ENCODE assay signal across 1 cellular context in genomic region chr12:49188916-49189367, GRCh38.
TF ChIP-seq lines count a peak whose summit lies in the region.

TSS of gene TUBA1A (minus strand) at chr12:49189080. CDS start at chr12:49188979, 101 bp downstream.

TF ChIP-seq in HEK293, 187 proteins besides CTCF, POLR2A, EP300 and RAD21 (continued from another document):
- TF ChIP-seq, protein P1, sequence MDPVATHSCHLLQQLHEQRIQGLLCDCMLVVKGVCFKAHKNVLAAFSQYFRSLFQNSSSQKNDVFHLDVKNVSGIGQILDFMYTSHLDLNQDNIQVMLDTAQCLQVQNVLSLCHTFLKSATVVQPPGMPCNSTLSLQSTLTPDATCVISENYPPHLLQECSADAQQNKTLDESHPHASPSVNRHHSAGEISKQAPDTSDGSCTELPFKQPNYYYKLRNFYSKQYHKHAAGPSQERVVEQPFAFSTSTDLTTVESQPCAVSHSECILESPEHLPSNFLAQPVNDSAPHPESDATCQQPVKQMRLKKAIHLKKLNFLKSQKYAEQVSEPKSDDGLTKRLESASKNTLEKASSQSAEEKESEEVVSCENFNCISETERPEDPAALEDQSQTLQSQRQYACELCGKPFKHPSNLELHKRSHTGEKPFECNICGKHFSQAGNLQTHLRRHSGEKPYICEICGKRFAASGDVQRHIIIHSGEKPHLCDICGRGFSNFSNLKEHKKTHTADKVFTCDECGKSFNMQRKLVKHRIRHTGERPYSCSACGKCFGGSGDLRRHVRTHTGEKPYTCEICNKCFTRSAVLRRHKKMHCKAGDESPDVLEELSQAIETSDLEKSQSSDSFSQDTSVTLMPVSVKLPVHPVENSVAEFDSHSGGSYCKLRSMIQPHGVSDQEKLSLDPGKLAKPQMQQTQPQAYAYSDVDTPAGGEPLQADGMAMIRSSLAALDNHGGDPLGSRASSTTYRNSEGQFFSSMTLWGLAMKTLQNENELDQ (tag by site-specific recombination; IDR thresholded peaks at IDR 0.05; ENCODE audit: low read depth), result no peak
- no peak for TF ChIP-seq ZNF112 (tag by site-specific recombination; IDR thresholded peaks at IDR 0.05)
- TF ChIP-seq ZNF266 (tag by site-specific recombination; IDR thresholded peaks at IDR 0.05; ENCODE audit: low read depth), result no peak
- TF ChIP-seq, protein P2, sequence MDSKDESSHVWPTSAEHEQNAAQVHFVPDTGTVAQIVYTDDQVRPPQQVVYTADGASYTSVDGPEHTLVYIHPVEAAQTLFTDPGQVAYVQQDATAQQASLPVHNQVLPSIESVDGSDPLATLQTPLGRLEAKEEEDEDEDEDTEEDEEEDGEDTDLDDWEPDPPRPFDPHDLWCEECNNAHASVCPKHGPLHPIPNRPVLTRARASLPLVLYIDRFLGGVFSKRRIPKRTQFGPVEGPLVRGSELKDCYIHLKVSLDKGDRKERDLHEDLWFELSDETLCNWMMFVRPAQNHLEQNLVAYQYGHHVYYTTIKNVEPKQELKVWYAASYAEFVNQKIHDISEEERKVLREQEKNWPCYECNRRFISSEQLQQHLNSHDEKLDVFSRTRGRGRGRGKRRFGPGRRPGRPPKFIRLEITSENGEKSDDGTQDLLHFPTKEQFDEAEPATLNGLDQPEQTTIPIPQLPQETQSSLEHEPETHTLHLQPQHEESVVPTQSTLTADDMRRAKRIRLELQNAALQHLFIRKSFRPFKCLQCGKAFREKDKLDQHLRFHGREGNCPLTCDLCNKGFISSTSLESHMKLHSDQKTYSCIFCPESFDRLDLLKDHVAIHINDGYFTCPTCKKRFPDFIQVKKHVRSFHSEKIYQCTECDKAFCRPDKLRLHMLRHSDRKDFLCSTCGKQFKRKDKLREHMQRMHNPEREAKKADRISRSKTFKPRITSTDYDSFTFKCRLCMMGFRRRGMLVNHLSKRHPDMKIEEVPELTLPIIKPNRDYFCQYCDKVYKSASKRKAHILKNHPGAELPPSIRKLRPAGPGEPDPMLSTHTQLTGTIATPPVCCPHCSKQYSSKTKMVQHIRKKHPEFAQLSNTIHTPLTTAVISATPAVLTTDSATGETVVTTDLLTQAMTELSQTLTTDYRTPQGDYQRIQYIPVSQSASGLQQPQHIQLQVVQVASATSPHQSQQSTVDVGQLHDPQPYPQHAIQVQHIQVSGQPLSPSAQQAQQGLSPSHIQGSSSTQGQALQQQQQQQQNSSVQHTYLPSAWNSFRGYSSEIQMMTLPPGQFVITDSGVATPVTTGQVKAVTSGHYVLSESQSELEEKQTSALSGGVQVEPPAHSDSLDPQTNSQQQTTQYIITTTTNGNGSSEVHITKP (tag by site-specific recombination; IDR thresholded peaks at IDR 0.05), result peak; percentile 22; the same call in 1 of the 2 replicates
- TF ChIP-seq TRIM28 (IDR thresholded peaks at IDR 0.05; ENCODE audit: borderline replicate concordance, low read length), result 0 out of 2 replicates have a peak, but pooled peaks have one; percentile 42
- TF ChIP-seq ZNF521 (tag by site-specific recombination; IDR thresholded peaks at IDR 0.05), result no peak
- TF ChIP-seq ZNF660 (tag by site-specific recombination; IDR thresholded peaks at IDR 0.05), result peak; percentile 65; the same call in 1 of the 2 replicates
- no peak for TF ChIP-seq ZNF133 (tag by site-specific recombination; IDR thresholded peaks at IDR 0.05)
